In the genomic region with DNA sequence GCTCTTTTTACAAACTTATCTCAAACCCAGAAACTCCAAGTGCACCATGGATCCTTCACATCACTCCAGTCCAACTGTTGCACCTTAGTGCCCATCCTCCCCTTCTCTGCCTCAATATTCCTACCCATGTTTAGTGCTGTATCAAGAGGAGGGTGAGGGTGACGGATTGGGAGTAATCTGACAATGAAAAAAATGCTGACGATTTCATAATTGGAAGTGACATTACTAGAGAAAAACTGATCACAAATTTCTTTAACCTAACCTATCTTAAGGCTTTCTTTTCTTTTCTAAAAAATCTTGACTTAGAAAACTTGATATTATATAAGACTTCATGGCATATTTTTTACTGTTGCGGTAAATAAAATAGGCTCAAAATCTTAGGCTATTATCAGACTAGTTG, we compare ENCODE assay signal across 21 cellular contexts. TPM values are rescaled to one million over a fixed set of nuclear protein-coding genes. Genes with fewer than 3 reads are reported as not detected.
DNase-seq lines count a peak whose midpoint lies in the region; ATAC-seq, FAIRE-seq and TF ChIP-seq lines count a peak whose summit lies in the region.
"Had no signal": no experiment of that assay in that cellular context is flagged by ENCODE, and none has a peak within 500 bp of the region (broad histone marks: within the 10 kb centered on the region; RNA-seq: fewer than 3 reads in every experiment).

No MANE protein-coding gene starts in this region.

- TF ChIP-seq CTCF in HepG2 (CRISPR knock-in tag; IDR thresholded peaks at IDR 0.05), result no peak
- TF ChIP-seq CTCF in right lobe of liver (IDR thresholded peaks at IDR 0.05), result no peak
- no peak for TF ChIP-seq CTCF in nephron progenitor cell (IDR thresholded peaks at IDR 0.05)

- H4K20me1 ChIP-seq in HepG2 (ENCODE audit: insufficient read depth, low read length), result no peaks in the 10 kb centered on the region
- H4K20me1 ChIP-seq: BLaER1 had no signal

- no peak for FAIRE-seq in HepG2 (lab: Jason Lieb, UNC)
- FAIRE-seq in small intestine (lab: Jason Lieb, UNC), result peak; percentile 5
- FAIRE-seq: G401.6, GM12891, H54 had no signal

- H3K9me3 Mint-ChIP-seq in nephron progenitor cell, result peaks cover 14% of the 10 kb centered on the region
- no peaks in the 10 kb centered on the region for H3K9me3 Mint-ChIP-seq in stimulated activated naive CD8-positive, alpha-beta T cell treated with anti-CD3 and anti-CD28 coated beads, Interleukin-15, amount 100 ng/mL, for 72 hours
- H3K9me3 Mint-ChIP-seq: GM23338 had no signal

- H3K27ac ChIP-seq in HepG2 (ENCODE audit: extremely low read length, insufficient read depth, low read length) (no peak overlapping the region), right lobe of liver (no peak overlapping the region), small intestine (ENCODE audit: low read depth in 1 of 2, low read length in 1 of 2) (no peak overlapping the region)
- H3K27ac ChIP-seq: 22Rv1, BLaER1, HL-60 had no signal

- in situ Hi-C loops in HepG2 (cut with HindIII; ENCODE audit: extremely low pct_ligation_motif_present, low pct_unique_long_range_greater_than_20kb), result no loop called here

- no peaks in the 10 kb centered on the region for H3K27me3 ChIP-seq in HepG2 (ENCODE audit: control insufficient read depth in 1 of 2, insufficient read depth in 2 of 2, low read length in 2 of 2)
- H3K27me3 ChIP-seq in right lobe of liver, result no peaks in the 10 kb centered on the region
- no peaks in the 10 kb centered on the region for H3K27me3 ChIP-seq in small intestine (ENCODE audit: control insufficient read depth in 2 of 2, insufficient read depth in 2 of 2, low read length in 2 of 2)

- CTCF ChIA-PET in HepG2 (lab: Yijun Ruan, JAX; ENCODE audit: low intra/inter-chr PET ratio, low total read pairs), result no interaction called here

- no peak for TF ChIP-seq EP300 in HepG2 (IDR thresholded peaks at IDR 0.05; ENCODE audit: low read depth in 2 of 2, low read length in 2 of 2)
- TF ChIP-seq EP300 in HepG2 (CRISPR knock-in tag; IDR thresholded peaks at IDR 0.05; ENCODE audit: borderline replicate concordance), result no peak

- POLR2A ChIA-PET in HepG2 (lab: Yijun Ruan, JAX), result no interaction called here

- WGBS in HepG2 (ENCODE audit: low lambda C conversion rate), result 35% methylated on average over 3 of the region's 3 CpGs
- WGBS in right lobe of liver (ENCODE audit: insufficient coverage, low coverage, low lambda C conversion rate, missing lambda C conversion rate), result 37% methylated on average over 3 of the region's 3 CpGs
- 64 to 84% (median 69%) methylated on average over 3 of the region's 3 CpGs for WGBS in small intestine, 3 donors

- peaks cover 23% of the 10 kb centered on the region for H3K27me3 Mint-ChIP-seq in nephron progenitor cell (ENCODE audit: low read depth, poor library complexity)
- H3K27me3 Mint-ChIP-seq in stimulated activated naive CD8-positive, alpha-beta T cell treated with anti-CD3 and anti-CD28 coated beads, Interleukin-15, amount 100 ng/mL, for 72 hours, result peaks cover 18% of the 10 kb centered on the region
- H3K27me3 Mint-ChIP-seq: IgD-negative memory B cell had no signal

- no peak for TF ChIP-seq RAD21 in HepG2 (CRISPR knock-in tag; IDR thresholded peaks at IDR 0.05)

- H3K36me3 Mint-ChIP-seq in nephron progenitor cell (ENCODE audit: low read depth), result peaks cover 8% of the 10 kb centered on the region
- H3K36me3 Mint-ChIP-seq: CD8-positive, alpha-beta memory T cell; IgD-negative memory B cell had no signal

- H3K4me3 Mint-ChIP-seq in nephron progenitor cell, result peak overlapping the region; percentile 35
- no peak overlapping the region for H3K4me3 Mint-ChIP-seq in stimulated activated naive CD8-positive, alpha-beta T cell treated with anti-CD3 and anti-CD28 coated beads, Interleukin-15, amount 100 ng/mL, for 72 hours
- H3K4me3 Mint-ChIP-seq: CD8-positive, alpha-beta memory T cell; GM23338; IgD-negative memory B cell had no signal

- H3K36me3 ChIP-seq in HepG2 (replicated peaks in 1 of 2; ENCODE audit: control insufficient read depth in 1 of 2, insufficient read depth in 2 of 2, low read length in 2 of 2) (no peaks in the 10 kb centered on the region), right lobe of liver (no peaks in the 10 kb centered on the region), small intestine (ENCODE audit: control insufficient read depth in 2 of 2, insufficient read depth in 2 of 2, low read length in 2 of 2) (no peaks in the 10 kb centered on the region)
- H3K36me3 ChIP-seq: BLaER1 had no signal

- H3K4me1 ChIP-seq in HepG2 (ENCODE audit: insufficient read depth, low read length) (no peaks in the 10 kb centered on the region), right lobe of liver (no peaks in the 10 kb centered on the region), small intestine (ENCODE audit: control insufficient read depth in 2 of 2, insufficient read depth in 1 of 2, low read depth in 1 of 2, low read length in 1 of 2) (no peaks in the 10 kb centered on the region)
- H3K4me1 ChIP-seq: BLaER1, Caco-2 had no signal

- no peak overlapping the region for H3K9ac ChIP-seq in HepG2 (ENCODE audit: insufficient read depth, low read depth, low read length)
- H3K9ac ChIP-seq: BLaER1 had no signal

- TF ChIP-seq POLR2A in HepG2 (IDR thresholded peaks at IDR 0.05; ENCODE audit: insufficient read depth in 1 of 2, low read depth in 2 of 2, low read length in 2 of 2), result no peak
- TF ChIP-seq POLR2A in right lobe of liver (IDR thresholded peaks at IDR 0.05), result no peak

- DNase-seq in HepG2 (ENCODE audit: low spot score), result no peak
- DNase-seq in right lobe of liver, result no peak
- no peak for DNase-seq in nephron progenitor cell
- no peak for DNase-seq in small intestine
- no peak for DNase-seq in SK-N-DZ (ENCODE audit: low spot score)
- no peak for DNase-seq in stimulated activated naive CD8-positive, alpha-beta T cell treated with anti-CD3 and anti-CD28 coated beads, Interleukin-15, amount 100 ng/mL, for 72 hours
- DNase-seq: Caco-2; CD8-positive, alpha-beta memory T cell; HCEC 1CT; KG1 had no signal

- no peaks in the 10 kb centered on the region for H3K4me1 Mint-ChIP-seq in nephron progenitor cell
- H3K4me1 Mint-ChIP-seq in stimulated activated naive CD8-positive, alpha-beta T cell treated with anti-CD3 and anti-CD28 coated beads, Interleukin-15, amount 100 ng/mL, for 72 hours, result no peaks in the 10 kb centered on the region
- H3K4me1 Mint-ChIP-seq: CD8-positive, alpha-beta memory T cell; GM23338; IgD-negative memory B cell had no signal

- BruUV-seq in HepG2 (replicated peaks; lab: Mats Ljungman, UMichigan), result no TSS peak

- intact Hi-C loops in HepG2 (cut with micrococcal nuclease; ENCODE audit: unreplicated experiment) (no loop called here), right lobe of liver (cut with DNase I) (no loop called here)

- no peak overlapping the region for H2AFZ ChIP-seq in HepG2 (ENCODE audit: low read length)
- H2AFZ ChIP-seq: GM23338 had no signal

- ATAC-seq in HepG2 (no peak), right lobe of liver (no peak), HG02642 (IDR thresholded peaks at IDR 0.05; ENCODE audit: poor library complexity, unreplicated experiment) (no peak)
- ATAC-seq in stimulated activated naive CD8-positive, alpha-beta T cell treated with anti-CD3 and anti-CD28 coated beads, Interleukin-15, amount 100 ng/mL, for 72 hours, result no peak
- ATAC-seq: GM23338 had no signal

- H3K4me3 ChIP-seq in HepG2 (replicated peaks in 1 of 3; ENCODE audit: insufficient read depth in 1 of 3, low read depth in 2 of 3, low read length in 3 of 3) (no peak overlapping the region), right lobe of liver (no peak overlapping the region), small intestine (ENCODE audit: low read depth in 1 of 2, low read length in 2 of 2) (no peak overlapping the region)
- H3K4me3 ChIP-seq: BLaER1, GM23338 had no signal

- no peaks in the 10 kb centered on the region for H3K79me2 ChIP-seq in HepG2 (ENCODE audit: insufficient read depth, low read length)

- peaks cover 10% of the 10 kb centered on the region; the same call in 1 of the 2 replicates for H3K9me3 ChIP-seq in HepG2 (ENCODE audit: low read length)
- no peaks in the 10 kb centered on the region for H3K9me3 ChIP-seq in right lobe of liver
- no peaks in the 10 kb centered on the region for H3K9me3 ChIP-seq in small intestine (ENCODE audit: control insufficient read depth, low read depth)
- H3K9me3 ChIP-seq: Caco-2 had no signal

- no peak overlapping the region for H3K4me2 ChIP-seq in HepG2 (ENCODE audit: low read depth, low read length)
- H3K4me2 ChIP-seq: BLaER1, GM23338 had no signal

- peak overlapping the region; percentile 44 for H3K27ac Mint-ChIP-seq in nephron progenitor cell
- H3K27ac Mint-ChIP-seq in stimulated activated naive CD8-positive, alpha-beta T cell treated with anti-CD3 and anti-CD28 coated beads, Interleukin-15, amount 100 ng/mL, for 72 hours, result no peak overlapping the region
- H3K27ac Mint-ChIP-seq: CD8-positive, alpha-beta memory T cell; GM23338; IgD-negative memory B cell had no signal

RNA-seq across cellular contexts. Expression of a gene that starts 1.5 kb away (rescaled TPM):
- total RNA-seq in HepG2 (2016; rRNA removed; fragmentation: Illumina TruSeq; extraction: Trizol) (not detected in 2 replicates), right lobe of liver (not detected)
- not detected in 2 replicates for total RNA-seq in HepG2 (2016; cell fraction: cytosol; rRNA removed; fragmentation: Illumina TruSeq; extraction: Trizol; ENCODE audit: low read depth)
- total RNA-seq in HepG2 (2016; cell fraction: insoluble cytoplasmic fraction; rRNA removed; fragmentation: Illumina TruSeq; extraction: Trizol), result not detected in 2 replicates
- not detected in 2 replicates for total RNA-seq in HepG2 (2016; cell fraction: membrane; rRNA removed; fragmentation: Illumina TruSeq; extraction: Trizol)
- not detected in 2 replicates for total RNA-seq in HepG2 (2016; cell fraction: nucleus; rRNA removed; fragmentation: Illumina TruSeq; extraction: Trizol)
- polyA plus RNA-seq in HepG2 (2011; rRNA removed) (not detected in 2 replicates), small intestine (under 1 TPM in 1 of 3 donors, not detected in 2; 0.24 TPM)
- not detected in 2 replicates for polyA plus RNA-seq in HepG2 (2011; cell fraction: cytosol; rRNA removed)
- polyA plus RNA-seq in HepG2 (2011; cell fraction: nucleus; rRNA removed), result 0.19 and 0.24 TPM in 2 replicates
- not detected in 2 replicates for polyA plus RNA-seq in HepG2 (2012)
- not detected in 2 replicates for polyA plus RNA-seq in HepG2 (2016; cell fraction: cytosol; fragmentation: Illumina TruSeq; extraction: Trizol; ENCODE audit: low read depth)
- polyA plus RNA-seq in HepG2 (2016; cell fraction: insoluble cytoplasmic fraction; fragmentation: Illumina TruSeq; extraction: Trizol; ENCODE audit: low read depth), result not detected in 2 replicates
- not detected in 2 replicates for polyA plus RNA-seq in HepG2 (2016; cell fraction: membrane; fragmentation: Illumina TruSeq; extraction: Trizol; ENCODE audit: low read depth)
- 0.17 TPM in 1 of 2 replicates, not detected in the other for polyA plus RNA-seq in HepG2 (2016; cell fraction: nucleus; fragmentation: Illumina TruSeq; extraction: Trizol; ENCODE audit: insufficient read depth, low read depth)
- polyA minus RNA-seq in HepG2 (2011; rRNA and poly(A)+ RNA removed; ENCODE audit: low replicate concordance), result not detected in 2 replicates
- not detected in 2 replicates for polyA minus RNA-seq in HepG2 (2011; cell fraction: cytosol; rRNA and poly(A)+ RNA removed)
- 0.25 TPM in 1 of 2 replicates, not detected in the other for polyA minus RNA-seq in HepG2 (2011; cell fraction: nucleus; rRNA and poly(A)+ RNA removed)
- 0.44 TPM in 1 of 2 replicates, not detected in the other for polyA plus RNA-seq in SK-N-DZ (2014; cell fraction: cytosol; rRNA removed)
- 0.43 TPM in 1 of 2 replicates, not detected in the other for polyA plus RNA-seq in SK-N-DZ (2014; cell fraction: nucleus; rRNA removed)
- total RNA-seq: Caco-2; CD8-positive, alpha-beta memory T cell; HT1080 had no signal
- polyA plus RNA-seq: AG04450; CD8-positive, alpha-beta memory T cell; IgD-negative memory B cell had no signal
